Comparison of ENCODE assay signal across 8 cellular contexts in the genomic region with DNA sequence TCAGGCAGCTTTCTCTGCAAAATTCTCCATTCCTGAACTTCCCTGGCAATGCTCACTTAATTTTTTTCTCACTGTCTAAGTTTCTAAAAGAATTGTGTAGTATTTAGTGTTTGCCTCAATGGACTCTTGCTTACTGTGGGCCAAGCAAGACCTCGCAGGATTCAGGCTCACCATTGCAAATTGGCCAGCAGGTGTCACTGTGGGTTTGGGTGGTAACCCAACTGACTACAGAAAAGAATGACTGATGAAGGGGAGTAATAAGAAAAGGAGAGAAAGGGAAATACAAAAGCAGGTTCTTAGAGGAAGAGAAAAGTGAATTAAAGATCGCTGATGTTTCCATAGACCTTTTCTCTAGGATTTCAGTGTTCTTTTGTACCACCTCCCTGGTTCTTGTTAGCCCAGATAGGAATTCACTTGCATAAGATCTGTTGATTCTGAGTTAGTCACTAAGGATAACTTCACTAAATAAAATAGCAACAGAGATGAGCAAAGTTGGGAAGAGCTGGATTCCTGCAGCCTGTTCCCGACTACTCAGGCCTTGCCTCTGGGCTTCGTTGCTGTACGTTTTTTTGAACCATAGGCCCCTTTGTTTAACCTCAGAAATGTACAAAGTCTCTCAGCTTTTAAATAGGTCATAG.
DNase-seq lines count a peak whose midpoint lies in the region; ATAC-seq, FAIRE-seq and TF ChIP-seq lines count a peak whose summit lies in the region.

No MANE protein-coding gene starts in this region.

- no peaks in the 10 kb centered on the region for H3K27me3 Mint-ChIP-seq in activated CD8-positive, alpha-beta T cell treated with anti-CD3 and anti-CD28 coated beads for 36 hours
- H3K27me3 Mint-ChIP-seq in naive B cell, result peaks cover 0 to 5% (median 0%) of the 10 kb centered on the region in 3 donors

- no peaks in the 10 kb centered on the region for H3K4me1 Mint-ChIP-seq in activated CD8-positive, alpha-beta T cell treated with anti-CD3 and anti-CD28 coated beads for 36 hours (ENCODE audit: low read depth)
- H3K4me1 Mint-ChIP-seq in naive B cell, result no peaks in the 10 kb centered on the region

- H3K4me1 ChIP-seq in suprapubic skin, result peaks cover 24% of the 10 kb centered on the region

- in situ Hi-C loops in ACHN (cut with HindIII; ENCODE audit: low pct_ligation_motif_present, low pct_unique_long_range_greater_than_20kb, low sequenced_read_pairs), result no loop called here

- DNase-seq in ACHN (peak; percentile 65), GM12891 (ENCODE audit: insufficient read length, low spot score) (peak; percentile 18), NCI-H2196 treated with DMSO at 0.1 percent for 48 hours (lab: John Stamatoyannopoulos, UW; ENCODE audit: unreplicated experiment) (peak; percentile 36), fibroblast of gingiva (ENCODE audit: low read depth) (peak; percentile 74), naive B cell (peak; percentile 19), suprapubic skin (ENCODE audit: low spot score in 2 of 2) (peak; percentile 68 to 82)
- peak; percentile 69 for DNase-seq in activated CD8-positive, alpha-beta T cell treated with anti-CD3 and anti-CD28 coated beads for 36 hours

- no peak for TF ChIP-seq EP300 in suprapubic skin (IDR thresholded peaks at IDR 0.05)

- H3K9me3 ChIP-seq in suprapubic skin, result no peaks in the 10 kb centered on the region

- FAIRE-seq in GM12891 (lab: Jason Lieb, UNC), result peak; percentile 59

- H3K4me3 Mint-ChIP-seq in activated CD8-positive, alpha-beta T cell treated with anti-CD3 and anti-CD28 coated beads for 36 hours, result no peak overlapping the region
- no peak overlapping the region for H3K4me3 Mint-ChIP-seq in naive B cell

- H3K27ac ChIP-seq in suprapubic skin, result no peak overlapping the region

- POLR2A ChIA-PET in activated CD8-positive, alpha-beta T cell treated with anti-CD3 and anti-CD28 coated beads for 36 hours (lab: Charles Lee), result no interaction called here

- no peaks in the 10 kb centered on the region for H3K36me3 ChIP-seq in suprapubic skin

- no peak overlapping the region for H3K27ac Mint-ChIP-seq in activated CD8-positive, alpha-beta T cell treated with anti-CD3 and anti-CD28 coated beads for 36 hours
- no peak overlapping the region for H3K27ac Mint-ChIP-seq in naive B cell

- no peaks in the 10 kb centered on the region for H3K27me3 ChIP-seq in suprapubic skin

- ATAC-seq in HG03095 (IDR thresholded peaks at IDR 0.05; ENCODE audit: unreplicated experiment), result peak; percentile 73
- no peak for ATAC-seq in activated CD8-positive, alpha-beta T cell treated with anti-CD3 and anti-CD28 coated beads for 36 hours
- peak in 1 of 2 donors; percentile 52 for ATAC-seq in naive B cell (ENCODE audit: low read depth in 2 of 2)

- no peak for TF ChIP-seq POLR2A in GM12891 (IDR thresholded peaks at IDR 0.05; ENCODE audit: low read depth, low read length)
- no peak for TF ChIP-seq POLR2A in suprapubic skin (IDR thresholded peaks at IDR 0.05)

- H3K36me3 Mint-ChIP-seq in activated CD8-positive, alpha-beta T cell treated with anti-CD3 and anti-CD28 coated beads for 36 hours (ENCODE audit: low read depth), result no peaks in the 10 kb centered on the region
- no peaks in the 10 kb centered on the region for H3K36me3 Mint-ChIP-seq in naive B cell

- peak; percentile 67 for TF ChIP-seq CTCF in activated CD8-positive, alpha-beta T cell treated with anti-CD3 and anti-CD28 coated beads for 36 hours (IDR thresholded peaks at IDR 0.05)
- peak; percentile 74 to 76 for TF ChIP-seq CTCF in suprapubic skin (IDR thresholded peaks at IDR 0.05)

- H3K9me3 Mint-ChIP-seq in activated CD8-positive, alpha-beta T cell treated with anti-CD3 and anti-CD28 coated beads for 36 hours, result no peaks in the 10 kb centered on the region
- no peaks in the 10 kb centered on the region for H3K9me3 Mint-ChIP-seq in naive B cell

- intact Hi-C loops in activated CD8-positive, alpha-beta T cell treated with anti-CD3 and anti-CD28 coated beads for 36 hours (cut with micrococcal nuclease), result loop anchor here (10.0 kb wide), 2 partner anchors 635 to 805 kb away; no protein-coding TSS in a partner anchor

- WGBS in suprapubic skin, result 35% methylated on average over 5 of the region's 5 CpGs

- CTCF ChIA-PET in activated CD8-positive, alpha-beta T cell treated with anti-CD3 and anti-CD28 coated beads for 36 hours (lab: Charles Lee), result interaction anchor here (0.7 to 4.7 kb wide), 11 partner anchors 9 to 808 kb away, joined by 3 to 29 read pairs (median 3); no protein-coding TSS in a partner anchor

- no peak overlapping the region for H3K4me3 ChIP-seq in suprapubic skin

TF ChIP-seq in GM12891, 5 proteins besides CTCF, POLR2A, EP300 and RAD21:
- TF ChIP-seq PAX5 (IDR thresholded peaks at IDR 0.05; ENCODE audit: insufficient read depth, low read length, severe bottlenecking), result no peak
- TF ChIP-seq POLR2AphosphoS5 (IDR thresholded peaks at IDR 0.05; ENCODE audit: low read depth, low read length), result no peak
- no peak for TF ChIP-seq SPI1 (IDR thresholded peaks at IDR 0.05; ENCODE audit: low read depth, low read length)

Comparison
In these comparisons a context has a peak if more than half of its experiments do, and no peak if none do; other contexts are left out.
1. DNase-seq: peak in every context shown above with its lines; median percentile 75 in suprapubic skin; 74 in fibroblast of gingiva; 69 in activated CD8-positive, alpha-beta T cell treated with anti-CD3 and anti-CD28 coated beads for 36 hours; 65 in ACHN; 36 in NCI-H2196 treated with DMSO at 0.1 percent for 48 hours; 19 in naive B cell; 18 in GM12891.